22 cellular contexts compared by ENCODE assay signal in the genomic region with DNA sequence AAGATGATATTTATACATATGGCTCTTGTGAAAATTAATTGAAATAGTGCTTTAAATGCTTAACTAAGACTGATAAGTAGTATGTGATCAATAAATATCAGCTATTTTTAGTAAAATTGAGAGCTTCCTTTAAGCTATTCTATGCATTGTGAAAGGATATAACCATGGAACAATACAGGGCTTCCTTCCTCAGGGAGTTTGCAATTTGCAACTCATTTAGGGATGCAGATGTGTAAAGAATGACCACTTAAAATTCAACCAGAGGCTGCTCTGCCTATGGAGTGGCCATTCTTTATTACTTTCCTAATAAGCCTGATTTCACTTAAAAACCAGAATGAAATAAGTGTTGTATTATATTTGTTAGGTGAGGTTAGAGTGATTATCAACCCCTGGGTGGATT.
DNase-seq lines count a peak whose midpoint lies in the region; TF ChIP-seq lines count a peak whose summit lies in the region.
"Had no signal": no experiment of that assay in that cellular context is flagged by ENCODE, and none has a peak within 500 bp of the region (broad histone marks: within the 10 kb centered on the region; RNA-seq: fewer than 3 reads in every experiment).

No MANE protein-coding gene starts in this region.

- peak overlapping the region; percentile 68 for H2AFZ ChIP-seq in ACC112 (ENCODE audit: low read length, unreplicated experiment)

- no peaks in the 10 kb centered on the region for H3K9me3 ChIP-seq in HEK293 (ENCODE audit: control insufficient read depth, insufficient read depth, low read depth, low read length)
- peaks cover 6% of the 10 kb centered on the region for H3K9me3 ChIP-seq in adipocyte (ENCODE audit: control insufficient read depth, low read length)
- H3K9me3 ChIP-seq in ovary: no peaks in the 10 kb centered on the region
- no peaks in the 10 kb centered on the region for H3K9me3 ChIP-seq in A673 (ENCODE audit: low read depth, low read length, poor library complexity, severe bottlenecking)
- H3K9me3 ChIP-seq: neutrophil, SK-N-SH had no signal

- POLR2A ChIA-PET in HEK293 (lab: Yijun Ruan, JAX): no interaction called here
- POLR2A ChIA-PET in A673 (lab: Charles Lee; ENCODE audit: low non-redundant PET): no interaction called here

- no peaks in the 10 kb centered on the region for H3K79me2 ChIP-seq in ACC112 (ENCODE audit: control insufficient read depth, insufficient read depth, low read length, unreplicated experiment)

- H3K27me3 ChIP-seq in ACC112 (ENCODE audit: insufficient read depth, low read length) (no peaks in the 10 kb centered on the region), adipocyte (replicated peaks; ENCODE audit: control insufficient read depth, insufficient read depth, low read length) (no peaks in the 10 kb centered on the region), ovary (no peaks in the 10 kb centered on the region), A673 (replicated peaks; ENCODE audit: insufficient read depth, low read depth, low read length, poor library complexity) (no peaks in the 10 kb centered on the region)
- H3K27me3 ChIP-seq: neutrophil had no signal

- no peak for TF ChIP-seq CTCF in HEK293 (tag by site-specific recombination; IDR thresholded peaks at IDR 0.05)
- TF ChIP-seq CTCF in ovary (IDR thresholded peaks at IDR 0.05): no peak
- no peak for TF ChIP-seq CTCF in A673 (conservative IDR thresholded peaks at IDR 0.05; ENCODE audit: low read depth, low read length)

- intact Hi-C loops in ovary (cut with DNase I) (no loop called here), A673 (cut with micrococcal nuclease; ENCODE audit: unreplicated experiment) (no loop called here), posterior vena cava (cut with DNase I) (no loop called here)

- peak overlapping the region; percentile 41; the same call in 1 of the 2 replicates for H3K27ac ChIP-seq in ACC112 (ENCODE audit: low read depth, low read length)
- H3K27ac ChIP-seq in HEK293 (ENCODE audit: extremely low read depth, low read depth, low read length): no peak overlapping the region
- H3K27ac ChIP-seq in ovary: peak overlapping the region in 1 of 2 donors; percentile 33
- no peak overlapping the region for H3K27ac ChIP-seq in A673 (ENCODE audit: low read depth, low read length, poor library complexity, severe bottlenecking)
- H3K27ac ChIP-seq: neutrophil had no signal

- DNase-seq in adipocyte (ENCODE audit: low read depth) (no peak), ovary (no peak), NCI-H187 treated with DMSO at 0.1 percent for 48 hours (lab: John Stamatoyannopoulos, UW) (no peak), A673 (ENCODE audit: low spot score) (no peak), G401 (ENCODE audit: low spot score) (no peak), posterior vena cava (ENCODE audit: low spot score) (no peak)
- DNase-seq: activated B cell treated with CpG ODN at 0.5 μM for 24 hours; activated CD4-positive, alpha-beta T cell treated with anti-CD3 and anti-CD28 coated beads, Interleukin-2, amount 10 ng/mL, durations not matched to agents 7 days and 5 days; activated effector memory CD4-positive, alpha-beta T cell treated with Interleukin-2 at 50 U/mL for 16 hours; activated T-cell treated with anti-CD3 and anti-CD28 coated beads, Interleukin-2, amount 50 U/mL, for 1 hour; hypothalamus; immature natural killer cell; left colon; NCI-H1092 treated with DMSO at 0.1 percent for 48 hours; NCI-H1930; NCI-H524 treated with DMSO at 0.1 percent for 48 hours; SK-N-SH; stimulated activated naive B cell treated with anti-CD40 and anti-IgM and Interleukin-4, amounts not matched to agents 10 μg/mL and 1 μg/mL and 100 μg/mL, for 72 hours had no signal

- H3K4me1 ChIP-seq in ACC112 (ENCODE audit: control insufficient read depth, insufficient read depth, low read length, unreplicated experiment) (peaks cover 24% of the 10 kb centered on the region), HEK293 (ENCODE audit: control insufficient read depth, insufficient read depth, low read length) (no peaks in the 10 kb centered on the region), adipocyte (ENCODE audit: control insufficient read depth, insufficient read depth, low read length) (peaks cover 22% of the 10 kb centered on the region), ovary (ENCODE audit: insufficient read depth) (no peaks in the 10 kb centered on the region), A673 (ENCODE audit: insufficient read depth, low read length, poor library complexity, severe bottlenecking) (peaks cover 16% of the 10 kb centered on the region)

- in situ Hi-C loops in G401 (cut with HindIII; ENCODE audit: low sequenced_read_pairs): no loop called here

- peak overlapping the region; percentile 82 for H3K4me3 ChIP-seq in ACC112 (ENCODE audit: low read depth, low read length)
- no peak overlapping the region for H3K4me3 ChIP-seq in HEK293 (ENCODE audit: low read depth, low read length)
- peak overlapping the region; percentile 78 for H3K4me3 ChIP-seq in adipocyte (ENCODE audit: low read length)
- peak overlapping the region; percentile 39 for H3K4me3 ChIP-seq in ovary
- H3K4me3 ChIP-seq in A673 (ENCODE audit: low read depth, low read length, poor library complexity, severe bottlenecking): no peak overlapping the region
- H3K4me3 ChIP-seq: GM12878 had no signal

- no TSS peak for BruUV-seq in A673 (replicated peaks; lab: Mats Ljungman, UMichigan)

- H3K36me3 ChIP-seq in ACC112 (ENCODE audit: insufficient read depth, low read length): no peaks in the 10 kb centered on the region
- no peaks in the 10 kb centered on the region for H3K36me3 ChIP-seq in HEK293 (ENCODE audit: control insufficient read depth in 2 of 2, insufficient read depth in 1 of 2, low read length in 2 of 2)
- H3K36me3 ChIP-seq in adipocyte (ENCODE audit: control insufficient read depth, insufficient read depth, low read length, severe bottlenecking): no peaks in the 10 kb centered on the region
- no peaks in the 10 kb centered on the region for H3K36me3 ChIP-seq in ovary
- H3K36me3 ChIP-seq in A673 (ENCODE audit: insufficient read depth, low read length, poor library complexity, severe bottlenecking): no peaks in the 10 kb centered on the region
- H3K36me3 ChIP-seq: neutrophil had no signal

- no peak for TF ChIP-seq POLR2A in ovary (IDR thresholded peaks at IDR 0.05)

- H3K9ac ChIP-seq in adipocyte (ENCODE audit: low read length): peak overlapping the region; percentile 76
- H3K9ac ChIP-seq: SK-N-SH had no signal

- CTCF ChIA-PET in HEK293 (lab: Yijun Ruan, JAX): interaction anchor here (0.7 kb wide), 1 partner anchor 231 kb away, joined by 4 read pairs; no protein-coding TSS in a partner anchor
- CTCF ChIA-PET in A673 (lab: Charles Lee): no interaction called here

- no peak for TF ChIP-seq EP300 in ovary (IDR thresholded peaks at IDR 0.05)

TF ChIP-seq in HEK293, 187 proteins besides CTCF, POLR2A, EP300 and RAD21:
- no peak for TF ChIP-seq ZNF292 (tag by site-specific recombination; IDR thresholded peaks at IDR 0.05; ENCODE audit: borderline replicate concordance, low read depth)
- TF ChIP-seq, protein P1, sequence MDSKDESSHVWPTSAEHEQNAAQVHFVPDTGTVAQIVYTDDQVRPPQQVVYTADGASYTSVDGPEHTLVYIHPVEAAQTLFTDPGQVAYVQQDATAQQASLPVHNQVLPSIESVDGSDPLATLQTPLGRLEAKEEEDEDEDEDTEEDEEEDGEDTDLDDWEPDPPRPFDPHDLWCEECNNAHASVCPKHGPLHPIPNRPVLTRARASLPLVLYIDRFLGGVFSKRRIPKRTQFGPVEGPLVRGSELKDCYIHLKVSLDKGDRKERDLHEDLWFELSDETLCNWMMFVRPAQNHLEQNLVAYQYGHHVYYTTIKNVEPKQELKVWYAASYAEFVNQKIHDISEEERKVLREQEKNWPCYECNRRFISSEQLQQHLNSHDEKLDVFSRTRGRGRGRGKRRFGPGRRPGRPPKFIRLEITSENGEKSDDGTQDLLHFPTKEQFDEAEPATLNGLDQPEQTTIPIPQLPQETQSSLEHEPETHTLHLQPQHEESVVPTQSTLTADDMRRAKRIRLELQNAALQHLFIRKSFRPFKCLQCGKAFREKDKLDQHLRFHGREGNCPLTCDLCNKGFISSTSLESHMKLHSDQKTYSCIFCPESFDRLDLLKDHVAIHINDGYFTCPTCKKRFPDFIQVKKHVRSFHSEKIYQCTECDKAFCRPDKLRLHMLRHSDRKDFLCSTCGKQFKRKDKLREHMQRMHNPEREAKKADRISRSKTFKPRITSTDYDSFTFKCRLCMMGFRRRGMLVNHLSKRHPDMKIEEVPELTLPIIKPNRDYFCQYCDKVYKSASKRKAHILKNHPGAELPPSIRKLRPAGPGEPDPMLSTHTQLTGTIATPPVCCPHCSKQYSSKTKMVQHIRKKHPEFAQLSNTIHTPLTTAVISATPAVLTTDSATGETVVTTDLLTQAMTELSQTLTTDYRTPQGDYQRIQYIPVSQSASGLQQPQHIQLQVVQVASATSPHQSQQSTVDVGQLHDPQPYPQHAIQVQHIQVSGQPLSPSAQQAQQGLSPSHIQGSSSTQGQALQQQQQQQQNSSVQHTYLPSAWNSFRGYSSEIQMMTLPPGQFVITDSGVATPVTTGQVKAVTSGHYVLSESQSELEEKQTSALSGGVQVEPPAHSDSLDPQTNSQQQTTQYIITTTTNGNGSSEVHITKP (tag by site-specific recombination; IDR thresholded peaks at IDR 0.05): 0 out of 2 replicates have a peak, but pooled peaks have one; percentile 20

Comparison
In these comparisons a context has a peak if more than half of its experiments do, and no peak if none do; other contexts are left out.
1. H3K4me3 ChIP-seq: peak in ACC112 (single experiment), adipocyte (single experiment) and ovary (single experiment); none in HEK293 (single experiment) and A673 (single experiment).